ENCODE assay signal across 1 cellular context in the genomic region with DNA sequence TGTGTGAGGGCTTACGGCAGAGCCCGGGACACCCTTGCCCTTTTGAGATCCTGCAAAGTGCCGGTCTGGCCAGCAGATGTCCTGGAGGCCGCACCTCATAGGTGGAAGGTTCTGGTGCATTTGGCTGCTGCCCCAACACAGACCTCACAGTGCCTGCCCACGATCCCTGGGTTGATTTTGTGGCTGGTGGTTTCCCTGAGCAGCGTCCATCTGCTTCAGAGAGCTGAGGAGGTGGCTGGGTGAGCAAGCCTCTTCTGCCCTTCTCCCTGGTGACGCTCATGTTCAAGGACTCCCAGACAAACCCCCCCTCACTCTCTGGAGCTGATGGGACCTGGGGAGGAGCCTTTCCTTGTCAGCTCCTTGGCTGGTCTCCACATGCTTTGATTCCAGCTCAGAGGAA.
TF ChIP-seq lines count a peak whose summit lies in the region.

No MANE protein-coding gene starts in this region.

TF ChIP-seq in IMR-90, 13 proteins besides CTCF, POLR2A, EP300 and RAD21:
- no peak for TF ChIP-seq MAFK (IDR thresholded peaks at IDR 0.05; ENCODE audit: low read depth, low read length)
